In genomic region chr2:168649562-168649961, GRCh38 we compare ENCODE assay signal across 2 cellular contexts.
TF ChIP-seq lines count a peak whose summit lies in the region.

No MANE protein-coding gene starts in this region.

TF ChIP-seq in SK-N-SH treated with all-trans-retinoic acid at 6 μM for 48 hours, 23 proteins besides CTCF, POLR2A, EP300 and RAD21 (continued from another document):
- no peak for TF ChIP-seq ESRRG (CRISPR knock-in tag; IDR thresholded peaks at IDR 0.05)
- TF ChIP-seq TCF4 (CRISPR knock-in tag; IDR thresholded peaks at IDR 0.05; ENCODE audit: borderline replicate concordance) = no peak
- TF ChIP-seq ZFP30 (CRISPR knock-in tag; IDR thresholded peaks at IDR 0.05) = no peak
- no peak for TF ChIP-seq OSR1 (CRISPR knock-in tag; IDR thresholded peaks at IDR 0.05)
- TF ChIP-seq CREB5 (CRISPR knock-in tag; IDR thresholded peaks at IDR 0.05; ENCODE audit: low read depth) = no peak
- TF ChIP-seq ZNF8 (CRISPR knock-in tag; IDR thresholded peaks at IDR 0.05) = no peak
- TF ChIP-seq RARB (CRISPR knock-in tag; IDR thresholded peaks at IDR 0.05) = no peak
- TF ChIP-seq ZNF70 (CRISPR knock-in tag; IDR thresholded peaks at IDR 0.05) = no peak
- no peak for TF ChIP-seq ZC3H10 (CRISPR knock-in tag; IDR thresholded peaks at IDR 0.05)
- TF ChIP-seq SNAI2 (CRISPR knock-in tag; IDR thresholded peaks at IDR 0.05) = no peak

TF ChIP-seq in SK-N-SH, 30 proteins besides CTCF, POLR2A, EP300 and RAD21 (continued from another document):
- TF ChIP-seq REST (IDR thresholded peaks at IDR 0.05; ENCODE audit: low read depth, low read length) (no peak), RCOR1 (IDR thresholded peaks at IDR 0.05; ENCODE audit: low read length) (no peak), RFX5 (IDR thresholded peaks at IDR 0.05; ENCODE audit: low read length) (no peak), TCF12 (IDR thresholded peaks at IDR 0.05) (no peak), GATA2 (CRISPR knock-in tag; IDR thresholded peaks at IDR 0.05) (no peak), TEAD4 (IDR thresholded peaks at IDR 0.05; ENCODE audit: borderline replicate concordance, insufficient read depth) (no peak), POLR2AphosphoS5 (IDR thresholded peaks at IDR 0.05; ENCODE audit: low read depth, low read length) (no peak), FOXJ3 (CRISPR knock-in tag; IDR thresholded peaks at IDR 0.05) (no peak)
